Comparison of ENCODE assay signal across 28 cellular contexts in genomic region chr16:81702506-81702905, GRCh38.
DNase-seq lines count a peak whose midpoint lies in the region; ATAC-seq, FAIRE-seq and TF ChIP-seq lines count a peak whose summit lies in the region.
"Had no signal": no experiment of that assay in that cellular context is flagged by ENCODE, and none has a peak within 500 bp of the region (broad histone marks: within the 10 kb centered on the region; RNA-seq: fewer than 3 reads in every experiment).

No MANE protein-coding gene starts in this region.

- no peaks in the 10 kb centered on the region for H3K9me3 Mint-ChIP-seq in activated CD4-positive, alpha-beta T cell treated with anti-CD3 and anti-CD28 coated beads, Interleukin-2, amount 10 ng/mL, durations not matched to agents 7 days and 5 days
- peaks cover 0 to 2% (median 0%) of the 10 kb centered on the region in 7 donors for H3K9me3 Mint-ChIP-seq in CD4-positive, CD25-positive, alpha-beta regulatory T cell
- H3K9me3 Mint-ChIP-seq in nephron progenitor cell = no peaks in the 10 kb centered on the region
- H3K9me3 Mint-ChIP-seq: activated CD4-positive, alpha-beta T cell treated with anti-CD3 and anti-CD28 coated beads, Interleukin-2, amount 10 ng/mL, durations not matched to agents 24 days and 14 days; mesothelial cell of epicardium had no signal

- no peak overlapping the region for H3K9ac ChIP-seq in K562 (ENCODE audit: insufficient read depth in 1 of 2, low read depth in 2 of 2, low read length in 2 of 2)

- WGBS in K562 (ENCODE audit: insufficient coverage, low coverage, missing lambda C conversion rate) = 89% methylated on average over 5 of the region's 5 CpGs

- TF ChIP-seq RAD21 in K562 (CRISPR knock-in tag; conservative IDR thresholded peaks at IDR 0.05 in 1 of 2, IDR thresholded peaks at IDR 0.05 in 1 of 2) = no peak

- H3K36me3 ChIP-seq in CD4-positive, CD25-positive, alpha-beta regulatory T cell (ENCODE audit: control insufficient read depth, insufficient read depth, low read length) = peaks cover 37% of the 10 kb centered on the region
- H3K36me3 ChIP-seq in K562 (ENCODE audit: control insufficient read depth, insufficient read depth, low read length) = peaks cover 51% of the 10 kb centered on the region

- H3K4me2 ChIP-seq in K562 (ENCODE audit: insufficient read depth, low read length) = no peak overlapping the region

- no peaks in the 10 kb centered on the region for H3K79me2 ChIP-seq in K562 (ENCODE audit: control insufficient read depth, insufficient read depth, low read length)

- TF ChIP-seq CTCF in K562 (IDR thresholded peaks at IDR 0.05 in 2 of 3, conservative IDR thresholded peaks at IDR 0.05 in 1 of 3; ENCODE audit: insufficient read depth in 2 of 3, low read depth in 1 of 3, low read length in 3 of 3) (no peak), nephron progenitor cell (IDR thresholded peaks at IDR 0.05) (no peak)

- DNase-seq in activated CD4-positive, alpha-beta T cell treated with anti-CD3 and anti-CD28 coated beads, Interleukin-2, amount 10 ng/mL, durations not matched to agents 7 days and 5 days = no peak
- no peak for DNase-seq in activated CD4-positive, alpha-beta T cell treated with anti-CD3 and anti-CD28 coated beads for 1 hour
- DNase-seq in CD4-positive, CD25-positive, alpha-beta regulatory T cell = no peak
- DNase-seq in K562 (ENCODE audit: extremely low read depth in 1 of 4, low spot score in 3 of 4) = no peak
- no peak for DNase-seq in nephron progenitor cell
- DNase-seq in stimulated activated CD4-positive, alpha-beta T cell treated with anti-CD3 and anti-CD28 coated beads, Interleukin-4, amount 100 ng/mL, for 4 hours = no peak
- DNase-seq in stimulated activated naive CD4-positive, alpha-beta T cell treated with Interleukin-2 at 50 U/mL for 16 hours (lab: John Stamatoyannopoulos, UW) = no peak
- DNase-seq in activated CD4-positive, CD25-positive, alpha-beta regulatory T cell treated with anti-CD3 and anti-CD28 coated beads, Interleukin-2, amount 50 U/mL, for 72 hours = no peak
- DNase-seq: 8988T; activated CD4-positive, alpha-beta T cell treated with anti-CD3 and anti-CD28 coated beads, Interleukin-2, amount 10 ng/mL, durations not matched to agents 24 days and 14 days; esophagus squamous epithelium; foreskin keratinocyte; GOT3; head of caudate nucleus; islet precursor cell; left ventricle myocardium inferior; NCI-H1048; NCI-H446 treated with DMSO at 0.1 percent for 48 hours; NCI-H82; SHP77 treated with DMSO at 0.1 percent for 48 hours; sigmoid colon; stimulated activated CD4-positive, alpha-beta T cell treated with anti-CD3 and anti-CD28 coated beads, Interleukin-12 subunit alpha, Interleukin-12 subunit beta, amount 100 ng/mL, for 4 hours; stimulated activated CD4-positive, alpha-beta T cell treated with anti-CD3 and anti-CD28 coated beads, Interleukin-2, amount 100 ng/mL, for 48 hours; transverse colon had no signal

- H3K36me3 Mint-ChIP-seq in activated CD4-positive, alpha-beta T cell treated with anti-CD3 and anti-CD28 coated beads, Interleukin-2, amount 10 ng/mL, durations not matched to agents 7 days and 5 days (ENCODE audit: low read depth) = peaks cover 16% of the 10 kb centered on the region
- peaks cover 47% of the 10 kb centered on the region for H3K36me3 Mint-ChIP-seq in CD4-positive, CD25-positive, alpha-beta regulatory T cell
- H3K36me3 Mint-ChIP-seq in nephron progenitor cell (ENCODE audit: low read depth) = peaks cover 44% of the 10 kb centered on the region

- no peaks in the 10 kb centered on the region for H3K9me3 ChIP-seq in CD4-positive, CD25-positive, alpha-beta regulatory T cell (ENCODE audit: control insufficient read depth in 2 of 2, low read length in 2 of 2)
- no peaks in the 10 kb centered on the region for H3K9me3 ChIP-seq in K562 (replicated peaks; ENCODE audit: control insufficient read depth, insufficient read depth, low read depth, low read length)
- H3K9me3 ChIP-seq: esophagus squamous epithelium, left ventricle myocardium inferior, psoas muscle, sigmoid colon, transverse colon had no signal

- peak overlapping the region; percentile 37 for H3K27ac Mint-ChIP-seq in activated CD4-positive, alpha-beta T cell treated with anti-CD3 and anti-CD28 coated beads, Interleukin-2, amount 10 ng/mL, durations not matched to agents 7 days and 5 days
- peak overlapping the region in 2 of 3 donors; percentile 66 to 73 for H3K27ac Mint-ChIP-seq in CD4-positive, CD25-positive, alpha-beta regulatory T cell
- H3K27ac Mint-ChIP-seq in nephron progenitor cell = peak overlapping the region; percentile 13
- H3K27ac Mint-ChIP-seq: activated CD4-positive, alpha-beta T cell treated with anti-CD3 and anti-CD28 coated beads, Interleukin-2, amount 10 ng/mL, durations not matched to agents 24 days and 14 days; mesothelial cell of epicardium had no signal

- H3K9me1 ChIP-seq in K562 (ENCODE audit: control insufficient read depth, insufficient read depth, low read length) = no peaks in the 10 kb centered on the region

- no peak for FAIRE-seq in K562 (lab: Jason Lieb, UNC)
- FAIRE-seq: RCC 7860 had no signal

- BruUV-seq in K562 (replicated peaks; lab: Mats Ljungman, UMichigan) = no TSS peak

- H3K27me3 Mint-ChIP-seq in activated CD4-positive, alpha-beta T cell treated with anti-CD3 and anti-CD28 coated beads, Interleukin-2, amount 10 ng/mL, durations not matched to agents 7 days and 5 days = no peaks in the 10 kb centered on the region
- H3K27me3 Mint-ChIP-seq in CD4-positive, CD25-positive, alpha-beta regulatory T cell = no peaks in the 10 kb centered on the region
- H3K27me3 Mint-ChIP-seq in nephron progenitor cell (ENCODE audit: low read depth, poor library complexity) = peaks cover 3% of the 10 kb centered on the region
- H3K27me3 Mint-ChIP-seq: activated CD4-positive, alpha-beta T cell treated with anti-CD3 and anti-CD28 coated beads, Interleukin-2, amount 10 ng/mL, durations not matched to agents 24 days and 14 days had no signal

- no peaks in the 10 kb centered on the region for H3K27me3 ChIP-seq in CD4-positive, CD25-positive, alpha-beta regulatory T cell (ENCODE audit: control insufficient read depth, insufficient read depth, low read length)
- H3K27me3 ChIP-seq in K562 (ENCODE audit: control insufficient read depth in 2 of 2, insufficient read depth in 2 of 2, low read length in 2 of 2) = no peaks in the 10 kb centered on the region
- H3K27me3 ChIP-seq: esophagus squamous epithelium, foreskin keratinocyte, sigmoid colon, transverse colon had no signal

- no peak for TF ChIP-seq POLR2A in K562 (conservative IDR thresholded peaks at IDR 0.05)

- H3K27ac ChIP-seq in CD4-positive, CD25-positive, alpha-beta regulatory T cell (ENCODE audit: insufficient read depth, low read length, poor library complexity, severe bottlenecking) = no peak overlapping the region
- no peak overlapping the region for H3K27ac ChIP-seq in K562 (ENCODE audit: extremely low read depth, low read depth, low read length)
- H3K27ac ChIP-seq: foreskin keratinocyte, left ventricle myocardium inferior, psoas muscle, VCaP had no signal

- CTCF ChIA-PET in activated CD4-positive, alpha-beta T cell treated with anti-CD3 and anti-CD28 coated beads, Interleukin-2, amount 10 ng/mL, durations not matched to agents 7 days and 5 days (lab: Charles Lee) = interaction anchor here (1.4 kb wide), 1 partner anchor 28 kb away, joined by 3 read pairs; no protein-coding TSS in a partner anchor
- CTCF ChIA-PET in K562 (lab: Yijun Ruan, JAX; ENCODE audit: low intra/inter-chr PET ratio) = interaction anchor here (0.6 kb wide), 1 partner anchor 15 kb away, joined by 4 read pairs; no protein-coding TSS in a partner anchor

- TF ChIP-seq EP300 in K562 (IDR thresholded peaks at IDR 0.05; ENCODE audit: low read length) = no peak

- H3K4me3 ChIP-seq in CD4-positive, CD25-positive, alpha-beta regulatory T cell (ENCODE audit: low read depth, low read length) = no peak overlapping the region
- no peak overlapping the region for H3K4me3 ChIP-seq in K562
- H3K4me3 ChIP-seq: esophagus squamous epithelium, left ventricle myocardium inferior, psoas muscle, sigmoid colon, transverse colon had no signal

- H2AFZ ChIP-seq in K562 (ENCODE audit: low read depth, low read length) = no peak overlapping the region

- POLR2A ChIA-PET in activated CD4-positive, alpha-beta T cell treated with anti-CD3 and anti-CD28 coated beads, Interleukin-2, amount 10 ng/mL, durations not matched to agents 7 days and 5 days (lab: Charles Lee) = no interaction called here
- POLR2A ChIA-PET in K562 (lab: Yijun Ruan, JAX) = interaction anchor here (0.6 to 1.2 kb wide), 2 partner anchors 8 to 302 kb away, joined by 3 to 4 read pairs; no protein-coding TSS in a partner anchor

- no peaks in the 10 kb centered on the region for H3K4me1 Mint-ChIP-seq in activated CD4-positive, alpha-beta T cell treated with anti-CD3 and anti-CD28 coated beads, Interleukin-2, amount 10 ng/mL, durations not matched to agents 7 days and 5 days
- H3K4me1 Mint-ChIP-seq in CD4-positive, CD25-positive, alpha-beta regulatory T cell = peaks cover 0 to 13% (median 10%) of the 10 kb centered on the region in 4 donors
- H3K4me1 Mint-ChIP-seq in nephron progenitor cell = peaks cover 5% of the 10 kb centered on the region
- H3K4me1 Mint-ChIP-seq: mesothelial cell of epicardium had no signal

- no peak overlapping the region for H3K4me3 Mint-ChIP-seq in activated CD4-positive, alpha-beta T cell treated with anti-CD3 and anti-CD28 coated beads, Interleukin-2, amount 10 ng/mL, durations not matched to agents 7 days and 5 days
- H3K4me3 Mint-ChIP-seq in CD4-positive, CD25-positive, alpha-beta regulatory T cell = no peak overlapping the region
- no peak overlapping the region for H3K4me3 Mint-ChIP-seq in nephron progenitor cell
- H3K4me3 Mint-ChIP-seq: activated CD4-positive, alpha-beta T cell treated with anti-CD3 and anti-CD28 coated beads, Interleukin-2, amount 10 ng/mL, durations not matched to agents 24 days and 14 days; mesothelial cell of epicardium had no signal

- no peaks in the 10 kb centered on the region for H3K4me1 ChIP-seq in CD4-positive, CD25-positive, alpha-beta regulatory T cell (ENCODE audit: control insufficient read depth, insufficient read depth, low read length, poor library complexity, severe bottlenecking)
- H3K4me1 ChIP-seq in K562 (replicated peaks in 1 of 2; ENCODE audit: control insufficient read depth in 2 of 2, insufficient read depth in 2 of 2, low read length in 2 of 2) = peaks cover 0 to 10% of the 10 kb centered on the region in 2 experiments; a peak in 1 of 5 replicates
- H3K4me1 ChIP-seq: foreskin keratinocyte, psoas muscle had no signal

- intact Hi-C loops in K562 (cut with micrococcal nuclease) = no loop called here

- in situ Hi-C loops in K562 (cut with MboI) = no loop called here

- no peak for ATAC-seq in CD4-positive, CD25-positive, alpha-beta regulatory T cell (ENCODE audit: low read depth in 2 of 2)
- ATAC-seq in K562 = no peak
- ATAC-seq: psoas muscle had no signal

- no peaks in the 10 kb centered on the region; the same call in 1 of the 2 replicates for H4K20me1 ChIP-seq in K562 (replicated peaks; ENCODE audit: control insufficient read depth, insufficient read depth, low read length)

TF ChIP-seq in K562, 482 proteins besides CTCF, POLR2A, EP300 and RAD21 (continues in another document):
- TF ChIP-seq POLR2AphosphoS2 (IDR thresholded peaks at IDR 0.05; ENCODE audit: low read length) = peak; percentile 34; the same call in 1 of the 2 replicates

Comparison
In these comparisons a context has a peak if more than half of its experiments do, and no peak if none do; other contexts are left out.
1. H3K27ac Mint-ChIP-seq: peak in every context shown above with its lines; median percentile 70 in CD4-positive, CD25-positive, alpha-beta regulatory T cell; 37 in activated CD4-positive, alpha-beta T cell treated with anti-CD3 and anti-CD28 coated beads, Interleukin-2, amount 10 ng/mL, durations not matched to agents 7 days and 5 days; 13 in nephron progenitor cell.